Comparison of ENCODE assay signal across 1 cellular context in genomic region chr6:76856065-76856464, GRCh38.
TF ChIP-seq lines count a peak whose summit lies in the region.

No MANE protein-coding gene starts in this region.

TF ChIP-seq in GM23338, 12 proteins besides CTCF, POLR2A, EP300 and RAD21 (continued from another document):
- TF ChIP-seq ZNF462 (CRISPR knock-in tag; IDR thresholded peaks at IDR 0.05): no peak
TF ChIP-seq in GM23338: peak in this region for 0.
